Comparison of ENCODE assay signal across 11 cellular contexts in genomic region chr2:3595985-3596384, GRCh38. TPM values are rescaled to one million over a fixed set of nuclear protein-coding genes. Genes with fewer than 3 reads are reported as not detected.
DNase-seq lines count a peak whose midpoint lies in the region; ATAC-seq, FAIRE-seq and TF ChIP-seq lines count a peak whose summit lies in the region.
"Had no signal": no experiment of that assay in that cellular context is flagged by ENCODE, and none has a peak within 500 bp of the region (broad histone marks: within the 10 kb centered on the region; RNA-seq: fewer than 3 reads in every experiment).

No MANE protein-coding gene starts in this region.

- intact Hi-C loops in transverse colon (cut with DNase I; ENCODE audit: low total_unique reads): no loop called here

- H3K9me3 ChIP-seq in small intestine (ENCODE audit: control insufficient read depth, low read depth): no peaks in the 10 kb centered on the region
- H3K9me3 ChIP-seq in transverse colon: no peaks in the 10 kb centered on the region
- H3K9me3 ChIP-seq: upper lobe of right lung had no signal

- H3K27ac ChIP-seq in small intestine (ENCODE audit: low read depth in 1 of 2, low read length in 1 of 2) (no peak overlapping the region), transverse colon (no peak overlapping the region)
- H3K27ac ChIP-seq: upper lobe of right lung had no signal

- in situ Hi-C loops in transverse colon (cut with MboI; ENCODE audit: low pct_ligation_motif_present in 1 of 4, low pct_unique_long_range_greater_than_20kb in 1 of 4, low sequenced_read_pairs in 3 of 4): no loop called here

- H3K4me1 ChIP-seq in small intestine (ENCODE audit: control insufficient read depth in 2 of 2, insufficient read depth in 1 of 2, low read depth in 1 of 2, low read length in 1 of 2) (no peaks in the 10 kb centered on the region), transverse colon (no peaks in the 10 kb centered on the region)

- H3K4me3 ChIP-seq in small intestine (ENCODE audit: low read depth in 1 of 2, low read length in 2 of 2): no peak overlapping the region
- H3K4me3 ChIP-seq in transverse colon: no peak overlapping the region
- H3K4me3 ChIP-seq: upper lobe of right lung had no signal

- H3K36me3 ChIP-seq in small intestine (ENCODE audit: control insufficient read depth in 2 of 2, insufficient read depth in 2 of 2, low read length in 2 of 2) (no peaks in the 10 kb centered on the region), transverse colon (no peaks in the 10 kb centered on the region)
- H3K36me3 ChIP-seq: upper lobe of right lung had no signal

- no peak for TF ChIP-seq CTCF in transverse colon (IDR thresholded peaks at IDR 0.05)

- DNase-seq in activated CD4-positive, alpha-beta T cell treated with anti-CD3 and anti-CD28 coated beads for 48 hours: peak; percentile 73
- DNase-seq in activated CD4-positive, alpha-beta T cell treated with anti-CD3 and anti-CD28 coated beads for 1 hour: no peak
- peak; percentile 16 to 42 for DNase-seq in stimulated activated CD4-positive, alpha-beta T cell treated with anti-CD3 and anti-CD28 coated beads, Interleukin-2, amount 100 ng/mL, for 48 hours
- no peak for DNase-seq in small intestine
- no peak for DNase-seq in SKM-1 treated with dmso at 0.1 percent for 144 hours (lab: John Stamatoyannopoulos, UW; ENCODE audit: unreplicated experiment)
- no peak for DNase-seq in transverse colon
- DNase-seq: upper lobe of right lung had no signal

- TF ChIP-seq POLR2A in transverse colon (IDR thresholded peaks at IDR 0.05): no peak

- WGBS in small intestine, 3 donors: 81 to 89% (median 84%) methylated on average over 6 of the region's 6 CpGs
- WGBS in transverse colon (ENCODE audit: low coverage in 1 of 2), 2 donors: 81 to 100% methylated on average over 3 to 6 of the region's 6 CpGs

- no peak for TF ChIP-seq EP300 in transverse colon (IDR thresholded peaks at IDR 0.05; ENCODE audit: low read depth)

- ATAC-seq in GM21737 (IDR thresholded peaks at IDR 0.05; ENCODE audit: unreplicated experiment) (peak; percentile 86), HG03521 (IDR thresholded peaks at IDR 0.05; ENCODE audit: unreplicated experiment) (peak; percentile 61)
- ATAC-seq: upper lobe of right lung had no signal

- H3K27me3 ChIP-seq in small intestine (ENCODE audit: control insufficient read depth in 2 of 2, insufficient read depth in 2 of 2, low read length in 2 of 2) (no peaks in the 10 kb centered on the region), transverse colon (no peaks in the 10 kb centered on the region)
- H3K27me3 ChIP-seq: upper lobe of right lung had no signal

- FAIRE-seq in small intestine (lab: Jason Lieb, UNC): no peak
- FAIRE-seq: islet of Langerhans had no signal

RNA-seq across cellular contexts. Expression of gene COLEC11, which starts 1.1 kb away (rescaled TPM):
- polyA plus RNA-seq in small intestine: 1 to 10 TPM in 2 of 3 donors, not detected in 1; 2.2 to 4.1 TPM
- 1 to 10 TPM in 2 of 4 donors, not detected in 2; 1.6 to 2.0 TPM for total RNA-seq in transverse colon
- total RNA-seq: LHCN-M2 had no signal

RNA-seq across cellular contexts. Expression of gene RPS7, which starts 20.9 kb away (rescaled TPM):
- 1,000 to 10,000 TPM; 1,641 to 2,574 (median 2,513) TPM for polyA plus RNA-seq in small intestine
- 1,000 to 10,000 TPM; 1,279 to 3,433 (median 2,045) TPM for total RNA-seq in transverse colon

RNA-seq across cellular contexts. Expression of gene RNASEH1, which starts 37.9 kb away (rescaled TPM):
- polyA plus RNA-seq in small intestine: 10 to 100 TPM in 1 of 3 donors, 1 to 10 TPM in 2; 5.1 to 16.4 (median 5.6) TPM
- 10 to 100 TPM in 2 of 4 donors, 1 to 10 TPM in 2; 7.4 to 12.4 (median 11.0) TPM for total RNA-seq in transverse colon

Comparison
In these comparisons a context has a peak if more than half of its experiments do, and no peak if none do; other contexts are left out.
1. DNase-seq: peak in activated CD4-positive, alpha-beta T cell treated with anti-CD3 and anti-CD28 coated beads for 48 hours (single experiment) and stimulated activated CD4-positive, alpha-beta T cell treated with anti-CD3 and anti-CD28 coated beads, Interleukin-2, amount 100 ng/mL, for 48 hours (2 of 2); none in activated CD4-positive, alpha-beta T cell treated with anti-CD3 and anti-CD28 coated beads for 1 hour (single experiment), small intestine (single experiment), SKM-1 treated with dmso at 0.1 percent for 144 hours (single experiment) and transverse colon (single experiment).